Comparison of ENCODE assay signal across 1 cellular context in genomic region chr12:6470375-6471163, GRCh38.
A peak's percentile ranks its signal among the peaks of the same experiment; 100 is the strongest.
TF ChIP-seq lines count a peak whose summit lies in the region.

Gene VAMP1, minus strand, starts transcription at chr12:6470677. Its CDS starts 146 bp downstream, at chr12:6470531.

TF ChIP-seq in HepG2, 621 proteins besides CTCF, POLR2A, EP300 and RAD21 (continued from another document and continues in another):
- TF ChIP-seq THAP8 (CRISPR knock-in tag; IDR thresholded peaks at IDR 0.05; ENCODE audit: borderline replicate concordance), result no peak
- TF ChIP-seq RBFOX2 (IDR thresholded peaks at IDR 0.05; ENCODE audit: low read depth, low read length), result peak; percentile 99
- 0 out of 2 replicates have a peak, but pooled peaks have one; percentile 68 for TF ChIP-seq HINFP (CRISPR knock-in tag; IDR thresholded peaks at IDR 0.05; ENCODE audit: low read depth)
- TF ChIP-seq FOSL1 (CRISPR knock-in tag; IDR thresholded peaks at IDR 0.05; ENCODE audit: borderline replicate concordance), result no peak
- TF ChIP-seq ZNF446 (CRISPR knock-in tag; IDR thresholded peaks at IDR 0.05), result peak; percentile 43; the same call in 1 of the 2 replicates
- peak; percentile 22 for TF ChIP-seq TAF15 (IDR thresholded peaks at IDR 0.05; ENCODE audit: low read depth, low read length, poor library complexity, severe bottlenecking)
- TF ChIP-seq YEATS2 (CRISPR knock-in tag; IDR thresholded peaks at IDR 0.05; ENCODE audit: borderline replicate concordance), result peak; percentile 78; the same call in 1 of the 2 replicates
- TF ChIP-seq ZNF12 (CRISPR knock-in tag; IDR thresholded peaks at IDR 0.05), result peak; percentile 44; the same call in 1 of the 2 replicates
- peak; percentile 64 for TF ChIP-seq THAP11 (CRISPR knock-in tag; IDR thresholded peaks at IDR 0.05)
- TF ChIP-seq ZNF253 (CRISPR knock-in tag; IDR thresholded peaks at IDR 0.05; ENCODE audit: borderline replicate concordance), result peak; percentile 64; the same call in 1 of the 2 replicates
- TF ChIP-seq MBD4 (IDR thresholded peaks at IDR 0.05; ENCODE audit: borderline replicate concordance, low read length), result no peak
- no peak for TF ChIP-seq WIZ (CRISPR knock-in tag; IDR thresholded peaks at IDR 0.05)
- TF ChIP-seq GPBP1L1 (CRISPR knock-in tag; IDR thresholded peaks at IDR 0.05), result no peak
- TF ChIP-seq ZNF580 (CRISPR knock-in tag; IDR thresholded peaks at IDR 0.05; ENCODE audit: borderline replicate concordance, low read depth), result peak; percentile 93
- no peak for TF ChIP-seq ZFAT (CRISPR knock-in tag; conservative IDR thresholded peaks at IDR 0.05)
- TF ChIP-seq HMG20B (CRISPR knock-in tag; conservative IDR thresholded peaks at IDR 0.05), result no peak; the same call in 1 of the 2 replicates
- TF ChIP-seq DDIT3 (CRISPR knock-in tag; IDR thresholded peaks at IDR 0.05), result no peak
- TF ChIP-seq GABPA (IDR thresholded peaks at IDR 0.05; ENCODE audit: low read depth, low read length), result no peak
- TF ChIP-seq GABPA (CRISPR knock-in tag; IDR thresholded peaks at IDR 0.05; ENCODE audit: low read depth), result peak; percentile 72
- TF ChIP-seq TSC22D2 (CRISPR knock-in tag; IDR thresholded peaks at IDR 0.05; ENCODE audit: borderline replicate concordance), result no peak
- no peak for TF ChIP-seq U2AF1 (optimal IDR thresholded peaks at IDR 0.05; ENCODE audit: low read depth, low read length)
- TF ChIP-seq TCF7L2 (IDR thresholded peaks at IDR 0.05; ENCODE audit: low read depth, low read length), result no peak
- no peak for TF ChIP-seq E2F1 (CRISPR knock-in tag; IDR thresholded peaks at IDR 0.05)
- peak; percentile 61; the same call in 1 of the 2 replicates for TF ChIP-seq RFXANK (CRISPR knock-in tag; IDR thresholded peaks at IDR 0.05)
- TF ChIP-seq ELF4 (CRISPR knock-in tag; IDR thresholded peaks at IDR 0.05; ENCODE audit: borderline replicate concordance), result no peak
- 0 out of 2 replicates have a peak, but pooled peaks have one; percentile 33 for TF ChIP-seq ZNF589 (CRISPR knock-in tag; conservative IDR thresholded peaks at IDR 0.05)
- TF ChIP-seq ZNF616 (CRISPR knock-in tag; IDR thresholded peaks at IDR 0.05; ENCODE audit: low read depth), result peak; percentile 32; the same call in 1 of the 2 replicates
- peak; percentile 69; the same call in 1 of the 2 replicates for TF ChIP-seq ZNF232 (CRISPR knock-in tag; IDR thresholded peaks at IDR 0.05; ENCODE audit: borderline replicate concordance)
- TF ChIP-seq ZNF136 (CRISPR knock-in tag; IDR thresholded peaks at IDR 0.05; ENCODE audit: low read depth), result 0 out of 2 replicates have a peak, but pooled peaks have one; percentile 32
- peak; percentile 81; the same call in 1 of the 2 replicates for TF ChIP-seq TMF1 (CRISPR knock-in tag; IDR thresholded peaks at IDR 0.05; ENCODE audit: low read depth)
- peak; percentile 88 for TF ChIP-seq HDAC1 (CRISPR knock-in tag; IDR thresholded peaks at IDR 0.05)
- TF ChIP-seq ZBTB2 (CRISPR knock-in tag; IDR thresholded peaks at IDR 0.05; ENCODE audit: low read depth), result 0 out of 2 replicates have a peak, but pooled peaks have one; percentile 39
- 0 out of 2 replicates have a peak, but pooled peaks have one; percentile 53 for TF ChIP-seq ZNF564 (CRISPR knock-in tag; IDR thresholded peaks at IDR 0.05)
- peak; percentile 97 for TF ChIP-seq MYPOP (CRISPR knock-in tag; IDR thresholded peaks at IDR 0.05)
- no peak for TF ChIP-seq MEIS1 (CRISPR knock-in tag; IDR thresholded peaks at IDR 0.05; ENCODE audit: borderline replicate concordance)
- TF ChIP-seq ATF5 (CRISPR knock-in tag; IDR thresholded peaks at IDR 0.05; ENCODE audit: low read depth), result no peak
- no peak for TF ChIP-seq NFIC (IDR thresholded peaks at IDR 0.05; ENCODE audit: low read length)
- TF ChIP-seq ZNF746 (CRISPR knock-in tag; IDR thresholded peaks at IDR 0.05), result 0 out of 2 replicates have a peak, but pooled peaks have one; percentile 54
- no peak for TF ChIP-seq ARNTL (CRISPR knock-in tag; IDR thresholded peaks at IDR 0.05)
- no peak for TF ChIP-seq ZNF3 (CRISPR knock-in tag; IDR thresholded peaks at IDR 0.05)
- 0 out of 2 replicates have a peak, but pooled peaks have one; percentile 45 for TF ChIP-seq HNRNPL (IDR thresholded peaks at IDR 0.05; ENCODE audit: low read depth, low read length)
- TF ChIP-seq ZNF644 (CRISPR knock-in tag; IDR thresholded peaks at IDR 0.05; ENCODE audit: low read depth), result no peak
- TF ChIP-seq BRCA1 (CRISPR knock-in tag; IDR thresholded peaks at IDR 0.05), result no peak
- 0 out of 2 replicates have a peak, but pooled peaks have one; percentile 58 for TF ChIP-seq HDAC2 (CRISPR knock-in tag; IDR thresholded peaks at IDR 0.05)
- peak; percentile 43; the same call in 1 of the 2 replicates for TF ChIP-seq ZNF770 (CRISPR knock-in tag; IDR thresholded peaks at IDR 0.05)
- no peak for TF ChIP-seq NCOA5 (CRISPR knock-in tag; IDR thresholded peaks at IDR 0.05)
- no peak for TF ChIP-seq ZNF652 (CRISPR knock-in tag; IDR thresholded peaks at IDR 0.05; ENCODE audit: borderline replicate concordance, low read depth)
- TF ChIP-seq GATAD2A (CRISPR knock-in tag; IDR thresholded peaks at IDR 0.05), result peak; percentile 37
- TF ChIP-seq FOXO4 (CRISPR knock-in tag; conservative IDR thresholded peaks at IDR 0.05), result peak; percentile 81; the same call in 1 of the 2 replicates
- no peak for TF ChIP-seq ZFP90 (CRISPR knock-in tag; IDR thresholded peaks at IDR 0.05; ENCODE audit: borderline replicate concordance)
- TF ChIP-seq ZBTB20 (CRISPR knock-in tag; IDR thresholded peaks at IDR 0.05; ENCODE audit: borderline replicate concordance, low read depth), result 0 out of 2 replicates have a peak, but pooled peaks have one; percentile 60
- no peak for TF ChIP-seq TBL1XR1 (IDR thresholded peaks at IDR 0.05; ENCODE audit: borderline replicate concordance, low read length, partially characterized antibody)
- TF ChIP-seq PBX2 (CRISPR knock-in tag; IDR thresholded peaks at IDR 0.05), result peak; percentile 87
- TF ChIP-seq ZBTB25 (CRISPR knock-in tag; IDR thresholded peaks at IDR 0.05), result no peak
